19 cellular contexts compared by ENCODE assay signal in the genomic region with DNA sequence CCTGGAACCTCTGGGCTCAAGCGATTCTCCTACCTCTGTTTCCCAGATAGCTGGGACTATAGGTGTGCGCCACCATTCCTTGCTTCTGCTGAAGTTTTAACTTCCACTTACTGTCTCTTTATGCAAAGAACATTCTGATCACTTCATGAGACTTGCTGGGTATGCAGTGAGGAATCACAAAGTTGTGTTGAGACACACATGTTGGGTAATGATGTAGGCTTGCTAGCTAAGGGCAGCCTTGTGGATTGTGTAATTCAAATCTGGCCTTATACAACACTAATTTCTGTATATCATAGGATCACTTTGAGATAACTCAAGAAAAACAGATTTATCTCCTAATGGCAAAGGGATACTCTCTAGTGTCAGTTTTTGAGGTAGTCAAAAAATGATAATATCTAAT. TPM values are rescaled to one million over a fixed set of nuclear protein-coding genes. Genes with fewer than 3 reads are reported as not detected.
A peak's percentile ranks its signal among the peaks of the same experiment; 100 is the strongest.
DNase-seq lines count a peak whose midpoint lies in the region; ATAC-seq and TF ChIP-seq lines count a peak whose summit lies in the region.
"Had no signal": no experiment of that assay in that cellular context is flagged by ENCODE, and none has a peak within 500 bp of the region (broad histone marks: within the 10 kb centered on the region; RNA-seq: fewer than 3 reads in every experiment).

No MANE protein-coding gene starts in this region.

- H3K9me3 ChIP-seq in heart right ventricle, result no peaks in the 10 kb centered on the region
- H3K9me3 ChIP-seq: gastroesophageal sphincter, SJCRH30 had no signal

- H3K27ac Mint-ChIP-seq in activated CD4-positive, alpha-beta memory T cell treated with anti-CD3 and anti-CD28 coated beads for 36 hours, result peak overlapping the region; percentile 71
- H3K27ac Mint-ChIP-seq in activated CD4-positive, alpha-beta memory T cell treated with anti-CD3 and anti-CD28 coated beads, Interleukin-2, amount 10 ng/mL, durations not matched to agents 7 days and 5 days, result no peak overlapping the region
- peak overlapping the region; percentile 31 for H3K27ac Mint-ChIP-seq in activated CD8-positive, alpha-beta T cell treated with anti-CD3 and anti-CD28 coated beads, Interleukin-2, amount 10 ng/mL, durations not matched to agents 7 days and 5 days
- peak overlapping the region; percentile 90 for H3K27ac Mint-ChIP-seq in stimulated activated effector memory CD8-positive, alpha-beta T cell treated with anti-CD3 and anti-CD28 coated beads, Interleukin-12 subunit alpha, Interleukin-12 subunit beta, amount 100 ng/mL, for 72 hours
- H3K27ac Mint-ChIP-seq: type B pancreatic cell had no signal

- H3K4me3 Mint-ChIP-seq in activated CD4-positive, alpha-beta memory T cell treated with anti-CD3 and anti-CD28 coated beads for 36 hours, result no peak overlapping the region
- no peak overlapping the region for H3K4me3 Mint-ChIP-seq in activated CD4-positive, alpha-beta memory T cell treated with anti-CD3 and anti-CD28 coated beads, Interleukin-2, amount 10 ng/mL, durations not matched to agents 7 days and 5 days
- H3K4me3 Mint-ChIP-seq in activated CD8-positive, alpha-beta T cell treated with anti-CD3 and anti-CD28 coated beads, Interleukin-2, amount 10 ng/mL, durations not matched to agents 7 days and 5 days, result no peak overlapping the region
- H3K4me3 Mint-ChIP-seq in stimulated activated effector memory CD8-positive, alpha-beta T cell treated with anti-CD3 and anti-CD28 coated beads, Interleukin-12 subunit alpha, Interleukin-12 subunit beta, amount 100 ng/mL, for 72 hours, result no peak overlapping the region
- H3K4me3 Mint-ChIP-seq: natural killer cell treated with Interleukin-12 subunit alpha and Interleukin-12 subunit beta and Interleukin-15 and Interleukin-18, amount 100 ng/mL, for 72 hours; type B pancreatic cell had no signal

- DNase-seq in activated CD4-positive, alpha-beta memory T cell treated with anti-CD3 and anti-CD28 coated beads for 36 hours, result no peak
- DNase-seq in activated CD4-positive, alpha-beta memory T cell treated with anti-CD3 and anti-CD28 coated beads, Interleukin-2, amount 10 ng/mL, durations not matched to agents 7 days and 5 days, result no peak
- DNase-seq in activated CD8-positive, alpha-beta T cell treated with anti-CD3 and anti-CD28 coated beads, Interleukin-2, amount 10 ng/mL, durations not matched to agents 7 days and 5 days, result no peak
- DNase-seq in fibroblast of pulmonary artery (ENCODE audit: low read depth) (peak; percentile 41), EL (no peak), SW 1271 (lab: John Stamatoyannopoulos, UW) (no peak), heart right ventricle (no peak)
- DNase-seq in stimulated activated effector memory CD8-positive, alpha-beta T cell treated with anti-CD3 and anti-CD28 coated beads, Interleukin-12 subunit alpha, Interleukin-12 subunit beta, amount 100 ng/mL, for 72 hours (ENCODE audit: low spot score in 2 of 2), result no peak
- DNase-seq: activated CD4-positive, alpha-beta T cell treated with anti-CD3 and anti-CD28 coated beads for 48 hours; cortex of kidney; GM23248; mammary epithelial cell; NCI-H526; SJCRH30; stimulated activated naive CD4-positive, alpha-beta T cell had no signal

- 97% methylated on average over 2 of the region's 2 CpGs for WGBS in heart right ventricle, 2 donors

- no peak overlapping the region for H3K27ac ChIP-seq in heart right ventricle
- H3K27ac ChIP-seq: gastroesophageal sphincter, GM23248, SJCRH30 had no signal

- peaks cover 67% of the 10 kb centered on the region for H3K4me1 Mint-ChIP-seq in activated CD4-positive, alpha-beta memory T cell treated with anti-CD3 and anti-CD28 coated beads for 36 hours (ENCODE audit: low read depth)
- H3K4me1 Mint-ChIP-seq in activated CD4-positive, alpha-beta memory T cell treated with anti-CD3 and anti-CD28 coated beads, Interleukin-2, amount 10 ng/mL, durations not matched to agents 7 days and 5 days, result peaks cover 51% of the 10 kb centered on the region
- peaks cover 17% of the 10 kb centered on the region for H3K4me1 Mint-ChIP-seq in activated CD8-positive, alpha-beta T cell treated with anti-CD3 and anti-CD28 coated beads, Interleukin-2, amount 10 ng/mL, durations not matched to agents 7 days and 5 days (ENCODE audit: low read depth)
- H3K4me1 Mint-ChIP-seq in stimulated activated effector memory CD8-positive, alpha-beta T cell treated with anti-CD3 and anti-CD28 coated beads, Interleukin-12 subunit alpha, Interleukin-12 subunit beta, amount 100 ng/mL, for 72 hours, result peaks cover 52% of the 10 kb centered on the region

- peaks cover 74% of the 10 kb centered on the region for H3K36me3 Mint-ChIP-seq in activated CD4-positive, alpha-beta memory T cell treated with anti-CD3 and anti-CD28 coated beads for 36 hours
- peaks cover 84% of the 10 kb centered on the region for H3K36me3 Mint-ChIP-seq in activated CD4-positive, alpha-beta memory T cell treated with anti-CD3 and anti-CD28 coated beads, Interleukin-2, amount 10 ng/mL, durations not matched to agents 7 days and 5 days (ENCODE audit: low read depth)
- H3K36me3 Mint-ChIP-seq in activated CD8-positive, alpha-beta T cell treated with anti-CD3 and anti-CD28 coated beads, Interleukin-2, amount 10 ng/mL, durations not matched to agents 7 days and 5 days (ENCODE audit: low read depth), result peaks cover 86% of the 10 kb centered on the region
- no peaks in the 10 kb centered on the region for H3K36me3 Mint-ChIP-seq in stimulated activated effector memory CD8-positive, alpha-beta T cell treated with anti-CD3 and anti-CD28 coated beads, Interleukin-12 subunit alpha, Interleukin-12 subunit beta, amount 100 ng/mL, for 72 hours

- no peaks in the 10 kb centered on the region for H3K27me3 ChIP-seq in heart right ventricle
- H3K27me3 ChIP-seq: gastroesophageal sphincter, SJCRH30 had no signal

- POLR2A ChIA-PET in activated CD4-positive, alpha-beta memory T cell treated with anti-CD3 and anti-CD28 coated beads for 36 hours (lab: Charles Lee), result interaction anchor here (1.1 to 1.2 kb wide), 3 partner anchors 9 to 20 kb away, joined by 3 to 4 read pairs (median 4); no protein-coding TSS in a partner anchor
- POLR2A ChIA-PET in activated CD4-positive, alpha-beta memory T cell treated with anti-CD3 and anti-CD28 coated beads, Interleukin-2, amount 10 ng/mL, durations not matched to agents 7 days and 5 days (lab: Charles Lee), result interaction anchor here (0.9 to 1.3 kb wide), 3 partner anchors 12 to 23 kb away, joined by 3 to 4 read pairs (median 3); no protein-coding TSS in a partner anchor
- POLR2A ChIA-PET in activated CD8-positive, alpha-beta T cell treated with anti-CD3 and anti-CD28 coated beads, Interleukin-2, amount 10 ng/mL, durations not matched to agents 7 days and 5 days (lab: Charles Lee), result no interaction called here

- peaks cover 0 to 11% (median 0%) of the 10 kb centered on the region in 9 donors for H3K4me1 ChIP-seq in heart right ventricle
- H3K4me1 ChIP-seq: SJCRH30 had no signal

- H3K4me3 ChIP-seq in fibroblast of pulmonary artery (replicated peaks; ENCODE audit: low read depth, low read length), result no peak overlapping the region
- no peak overlapping the region for H3K4me3 ChIP-seq in heart right ventricle
- H3K4me3 ChIP-seq: gastroesophageal sphincter, GM23248, K562, SJCRH30 had no signal

- no peak for ATAC-seq in activated CD8-positive, alpha-beta T cell treated with anti-CD3 and anti-CD28 coated beads, Interleukin-2, amount 10 ng/mL, durations not matched to agents 7 days and 5 days
- ATAC-seq in stimulated activated effector memory CD8-positive, alpha-beta T cell treated with anti-CD3 and anti-CD28 coated beads, Interleukin-12 subunit alpha, Interleukin-12 subunit beta, amount 100 ng/mL, for 72 hours, result no peak
- ATAC-seq in heart right ventricle, result no peak
- ATAC-seq: gastroesophageal sphincter; K562; natural killer cell treated with Interleukin-12 subunit alpha and Interleukin-12 subunit beta and Interleukin-15 and Interleukin-18, amount 100 ng/mL, for 72 hours had no signal

- intact Hi-C loops in activated CD4-positive, alpha-beta memory T cell treated with anti-CD3 and anti-CD28 coated beads for 36 hours (cut with micrococcal nuclease), result no loop called here
- intact Hi-C loops in heart right ventricle (cut with DNase I), result no loop called here

- H3K36me3 ChIP-seq in heart right ventricle, result peaks cover 0 to 100% (median 76%) of the 10 kb centered on the region in 9 donors

- H3K27me3 Mint-ChIP-seq in activated CD4-positive, alpha-beta memory T cell treated with anti-CD3 and anti-CD28 coated beads for 36 hours, result no peaks in the 10 kb centered on the region
- no peaks in the 10 kb centered on the region for H3K27me3 Mint-ChIP-seq in activated CD4-positive, alpha-beta memory T cell treated with anti-CD3 and anti-CD28 coated beads, Interleukin-2, amount 10 ng/mL, durations not matched to agents 7 days and 5 days
- H3K27me3 Mint-ChIP-seq in activated CD8-positive, alpha-beta T cell treated with anti-CD3 and anti-CD28 coated beads, Interleukin-2, amount 10 ng/mL, durations not matched to agents 7 days and 5 days (ENCODE audit: low read depth), result no peaks in the 10 kb centered on the region
- H3K27me3 Mint-ChIP-seq: natural killer cell treated with Interleukin-12 subunit alpha and Interleukin-12 subunit beta and Interleukin-15 and Interleukin-18, amount 100 ng/mL, for 72 hours; type B pancreatic cell had no signal

- TF ChIP-seq CTCF in fibroblast of pulmonary artery (IDR thresholded peaks at IDR 0.05; ENCODE audit: low read length, missing control alignments) (no peak), heart right ventricle (IDR thresholded peaks at IDR 0.05) (no peak)

- CTCF ChIA-PET in activated CD4-positive, alpha-beta memory T cell treated with anti-CD3 and anti-CD28 coated beads for 36 hours (lab: Charles Lee), result interaction anchor here (1.2 to 1.5 kb wide), 3 partner anchors 14 to 23 kb away, joined by 3 to 6 read pairs (median 5); no protein-coding TSS in a partner anchor
- CTCF ChIA-PET in activated CD4-positive, alpha-beta memory T cell treated with anti-CD3 and anti-CD28 coated beads, Interleukin-2, amount 10 ng/mL, durations not matched to agents 7 days and 5 days (lab: Charles Lee), result interaction anchor here (1.0 to 1.2 kb wide), 4 partner anchors 10 to 110 kb away, joined by 3 to 7 read pairs (median 3); no protein-coding TSS in a partner anchor
- CTCF ChIA-PET in activated CD8-positive, alpha-beta T cell treated with anti-CD3 and anti-CD28 coated beads, Interleukin-2, amount 10 ng/mL, durations not matched to agents 7 days and 5 days (lab: Charles Lee), result interaction anchor here (1.2 to 3.0 kb wide), 5 partner anchors 8 to 23 kb away, joined by 4 to 9 read pairs (median 5); no protein-coding TSS in a partner anchor

- no peaks in the 10 kb centered on the region for H3K9me3 Mint-ChIP-seq in activated CD4-positive, alpha-beta memory T cell treated with anti-CD3 and anti-CD28 coated beads for 36 hours
- no peaks in the 10 kb centered on the region for H3K9me3 Mint-ChIP-seq in activated CD4-positive, alpha-beta memory T cell treated with anti-CD3 and anti-CD28 coated beads, Interleukin-2, amount 10 ng/mL, durations not matched to agents 7 days and 5 days
- no peaks in the 10 kb centered on the region for H3K9me3 Mint-ChIP-seq in activated CD8-positive, alpha-beta T cell treated with anti-CD3 and anti-CD28 coated beads, Interleukin-2, amount 10 ng/mL, durations not matched to agents 7 days and 5 days (ENCODE audit: insufficient read depth)
- no peaks in the 10 kb centered on the region for H3K9me3 Mint-ChIP-seq in stimulated activated effector memory CD8-positive, alpha-beta T cell treated with anti-CD3 and anti-CD28 coated beads, Interleukin-12 subunit alpha, Interleukin-12 subunit beta, amount 100 ng/mL, for 72 hours
- H3K9me3 Mint-ChIP-seq: natural killer cell treated with Interleukin-12 subunit alpha and Interleukin-12 subunit beta and Interleukin-15 and Interleukin-18, amount 100 ng/mL, for 72 hours; type B pancreatic cell had no signal

RNA-seq across cellular contexts. Expression of a gene that starts 24.2 kb away (rescaled TPM):
- 100 to 1,000 TPM; 510 to 515 TPM for total RNA-seq in activated CD4-positive, alpha-beta memory T cell treated with anti-CD3 and anti-CD28 coated beads for 36 hours
- 100 to 1,000 TPM; 296 to 302 TPM for total RNA-seq in activated CD4-positive, alpha-beta memory T cell treated with anti-CD3 and anti-CD28 coated beads, Interleukin-2, amount 10 ng/mL, durations not matched to agents 7 days and 5 days
- 100 to 1,000 TPM; 362 to 394 TPM for total RNA-seq in activated CD8-positive, alpha-beta T cell treated with anti-CD3 and anti-CD28 coated beads, Interleukin-2, amount 10 ng/mL, durations not matched to agents 7 days and 5 days
- 100 to 1,000 TPM; 112 to 163 (median 137) TPM for total RNA-seq in heart right ventricle
- polyA plus RNA-seq in heart right ventricle, result 10 to 100 TPM; 35.6 to 77.5 TPM

RNA-seq across cellular contexts. Expression of a gene that starts 51.7 kb away (rescaled TPM):
- 1 to 10 TPM; 2.0 to 2.7 TPM for total RNA-seq in activated CD4-positive, alpha-beta memory T cell treated with anti-CD3 and anti-CD28 coated beads for 36 hours
- total RNA-seq in activated CD4-positive, alpha-beta memory T cell treated with anti-CD3 and anti-CD28 coated beads, Interleukin-2, amount 10 ng/mL, durations not matched to agents 7 days and 5 days, result 1 to 10 TPM; 2.3 to 3.5 TPM
- 1 to 10 TPM; 1.2 to 1.4 TPM for total RNA-seq in activated CD8-positive, alpha-beta T cell treated with anti-CD3 and anti-CD28 coated beads, Interleukin-2, amount 10 ng/mL, durations not matched to agents 7 days and 5 days
- total RNA-seq in heart right ventricle, result under 1 TPM in 8 of 10 donors, not detected in 2; 0.11 to 0.97 (median 0.23) TPM
- under 1 TPM; 0.10 to 0.15 TPM for polyA plus RNA-seq in heart right ventricle

RNA-seq across cellular contexts. Expression of a gene that starts 51.8 kb away (rescaled TPM):
- 10 to 100 TPM; 23.3 to 27.6 TPM for total RNA-seq in activated CD4-positive, alpha-beta memory T cell treated with anti-CD3 and anti-CD28 coated beads for 36 hours
- 10 to 100 TPM; 32.5 to 34.7 TPM for total RNA-seq in activated CD4-positive, alpha-beta memory T cell treated with anti-CD3 and anti-CD28 coated beads, Interleukin-2, amount 10 ng/mL, durations not matched to agents 7 days and 5 days
- 10 to 100 TPM; 29.0 to 30.3 TPM for total RNA-seq in activated CD8-positive, alpha-beta T cell treated with anti-CD3 and anti-CD28 coated beads, Interleukin-2, amount 10 ng/mL, durations not matched to agents 7 days and 5 days
- total RNA-seq in heart right ventricle, result 1 to 10 TPM; 3.3 to 6.6 (median 4.1) TPM
- polyA plus RNA-seq in heart right ventricle, result 1 to 10 TPM; 2.0 to 4.4 TPM
